ENCODE assay signal across 11 cellular contexts in genomic region chr20:24651171-24651972, GRCh38.
DNase-seq lines count a peak whose midpoint lies in the region; ATAC-seq and TF ChIP-seq lines count a peak whose summit lies in the region.
"Had no signal": no experiment of that assay in that cellular context is flagged by ENCODE, and none has a peak within 500 bp of the region (broad histone marks: within the 10 kb centered on the region; RNA-seq: fewer than 3 reads in every experiment).

No MANE protein-coding gene starts in this region.

- intact Hi-C loops in sigmoid colon (cut with DNase I), result loop anchor here (10.0 kb wide), 1 partner anchor 63 kb away; no protein-coding TSS in a partner anchor

- no peak for TF ChIP-seq EP300 in sigmoid colon (IDR thresholded peaks at IDR 0.05)

- ATAC-seq in HG03039 (IDR thresholded peaks at IDR 0.05; ENCODE audit: unreplicated experiment) (no peak), HG03045 (IDR thresholded peaks at IDR 0.05; ENCODE audit: unreplicated experiment) (no peak), GM21737 (IDR thresholded peaks at IDR 0.05; ENCODE audit: unreplicated experiment) (no peak)
- ATAC-seq: lower lobe of right lung had no signal

- H3K9me3 ChIP-seq in sigmoid colon, result no peaks in the 10 kb centered on the region
- H3K9me3 ChIP-seq: lower lobe of right lung had no signal

- TF ChIP-seq POLR2A in sigmoid colon (IDR thresholded peaks at IDR 0.05), result no peak

- DNase-seq in EH (ENCODE audit: low read depth) (peak; percentile 98), MV-4-11 (lab: John Stamatoyannopoulos, UW) (peak; percentile 73), epithelial cell of esophagus (ENCODE audit: low read depth) (peak; percentile 29), sigmoid colon (peak; percentile 38), NCI-H1417 treated with DMSO at 0.1 percent for 48 hours (lab: John Stamatoyannopoulos, UW) (no peak)
- DNase-seq: DMS53, lower lobe of right lung, NCI-H2171 had no signal

- WGBS in sigmoid colon, 2 donors, result 46 to 65% methylated on average over 7 of the region's 7 CpGs

- TF ChIP-seq CTCF in epithelial cell of esophagus (IDR thresholded peaks at IDR 0.05; ENCODE audit: insufficient read depth, low read depth, low read length, missing control alignments), result no peak
- no peak for TF ChIP-seq CTCF in sigmoid colon (IDR thresholded peaks at IDR 0.05)

- H3K36me3 ChIP-seq in sigmoid colon, result no peaks in the 10 kb centered on the region
- H3K36me3 ChIP-seq: lower lobe of right lung had no signal

- H3K4me1 ChIP-seq in sigmoid colon, result peaks cover 0 to 9% (median 0%) of the 10 kb centered on the region in 4 donors
- H3K4me1 ChIP-seq: lower lobe of right lung had no signal

- no peaks in the 10 kb centered on the region for H3K27me3 ChIP-seq in sigmoid colon

- no peak overlapping the region for H3K27ac ChIP-seq in sigmoid colon
- H3K27ac ChIP-seq: lower lobe of right lung had no signal

- no peak overlapping the region for H3K4me3 ChIP-seq in epithelial cell of esophagus (ENCODE audit: low read length)
- H3K4me3 ChIP-seq in sigmoid colon, result no peak overlapping the region
- H3K4me3 ChIP-seq: lower lobe of right lung had no signal
